In genomic region chr7:1691601-1692499, GRCh38 we compare ENCODE assay signal across 12 cellular contexts. TPM values are rescaled to one million over a fixed set of nuclear protein-coding genes. Genes with fewer than 3 reads are reported as not detected.
DNase-seq lines count a peak whose midpoint lies in the region; ATAC-seq and TF ChIP-seq lines count a peak whose summit lies in the region.
"Had no signal": no experiment of that assay in that cellular context is flagged by ENCODE, and none has a peak within 500 bp of the region (broad histone marks: within the 10 kb centered on the region; RNA-seq: fewer than 3 reads in every experiment).

No MANE protein-coding gene starts in this region.

- H3K9me3 ChIP-seq in mucosa of descending colon, result no peaks in the 10 kb centered on the region

- no peak overlapping the region for H3K27ac Mint-ChIP-seq in activated naive CD8-positive, alpha-beta T cell treated with anti-CD3 and anti-CD28 coated beads, Interleukin-2, amount 10 ng/mL, durations not matched to agents 7 days and 5 days
- H3K27ac Mint-ChIP-seq in activated naive CD8-positive, alpha-beta T cell treated with anti-CD3 and anti-CD28 coated beads for 36 hours, result no peak overlapping the region

- intact Hi-C loops in mucosa of descending colon (cut with DNase I, micrococcal nuclease), result no loop called here

- no peaks in the 10 kb centered on the region for H3K4me1 Mint-ChIP-seq in activated naive CD8-positive, alpha-beta T cell treated with anti-CD3 and anti-CD28 coated beads, Interleukin-2, amount 10 ng/mL, durations not matched to agents 7 days and 5 days
- no peaks in the 10 kb centered on the region for H3K4me1 Mint-ChIP-seq in activated naive CD8-positive, alpha-beta T cell treated with anti-CD3 and anti-CD28 coated beads for 36 hours

- H3K9me3 Mint-ChIP-seq in activated naive CD8-positive, alpha-beta T cell treated with anti-CD3 and anti-CD28 coated beads, Interleukin-2, amount 10 ng/mL, durations not matched to agents 7 days and 5 days, result peaks cover 2% of the 10 kb centered on the region
- peaks cover 3% of the 10 kb centered on the region for H3K9me3 Mint-ChIP-seq in activated naive CD8-positive, alpha-beta T cell treated with anti-CD3 and anti-CD28 coated beads for 36 hours

- peaks cover 2% of the 10 kb centered on the region for H3K27me3 Mint-ChIP-seq in activated naive CD8-positive, alpha-beta T cell treated with anti-CD3 and anti-CD28 coated beads, Interleukin-2, amount 10 ng/mL, durations not matched to agents 7 days and 5 days
- H3K27me3 Mint-ChIP-seq in activated naive CD8-positive, alpha-beta T cell treated with anti-CD3 and anti-CD28 coated beads for 36 hours, result peaks cover 4% of the 10 kb centered on the region

- no peaks in the 10 kb centered on the region for H3K36me3 ChIP-seq in mucosa of descending colon (ENCODE audit: low read depth)

- peak; percentile 9 for DNase-seq in activated naive CD8-positive, alpha-beta T cell treated with anti-CD3 and anti-CD28 coated beads, Interleukin-2, amount 10 ng/mL, durations not matched to agents 7 days and 5 days
- DNase-seq in activated naive CD8-positive, alpha-beta T cell treated with anti-CD3 and anti-CD28 coated beads for 36 hours, result no peak
- peak in 2 of 3 donors; percentile 16 to 40 for DNase-seq in mucosa of descending colon
- DNase-seq in stimulated activated CD4-positive, alpha-beta T cell treated with anti-CD3 and anti-CD28 coated beads, Interleukin-2, amount 100 ng/mL, for 48 hours, result no peak
- no peak for DNase-seq in NK-92 (lab: John Stamatoyannopoulos, UW; ENCODE audit: unreplicated experiment)
- DNase-seq in NCI-H2107 treated with DMSO at 0.1 percent for 48 hours (lab: John Stamatoyannopoulos, UW; ENCODE audit: unreplicated experiment), result no peak
- no peak for DNase-seq in NCI-H146 (lab: John Stamatoyannopoulos, UW)
- DNase-seq: activated CD4-positive, alpha-beta T cell treated with anti-CD3 and anti-CD28 coated beads for 4 hours had no signal

- no peaks in the 10 kb centered on the region for H3K36me3 Mint-ChIP-seq in activated naive CD8-positive, alpha-beta T cell treated with anti-CD3 and anti-CD28 coated beads, Interleukin-2, amount 10 ng/mL, durations not matched to agents 7 days and 5 days
- no peaks in the 10 kb centered on the region for H3K36me3 Mint-ChIP-seq in activated naive CD8-positive, alpha-beta T cell treated with anti-CD3 and anti-CD28 coated beads for 36 hours

- POLR2A ChIA-PET in activated naive CD8-positive, alpha-beta T cell treated with anti-CD3 and anti-CD28 coated beads, Interleukin-2, amount 10 ng/mL, durations not matched to agents 7 days and 5 days (lab: Charles Lee), result interaction anchor here (0.6 kb wide), 1 partner anchor 111 kb away, joined by 3 read pairs; no protein-coding TSS in a partner anchor

- no peak for TF ChIP-seq CTCF in mucosa of descending colon (IDR thresholded peaks at IDR 0.05)

- no peak overlapping the region for H3K4me3 Mint-ChIP-seq in activated naive CD8-positive, alpha-beta T cell treated with anti-CD3 and anti-CD28 coated beads, Interleukin-2, amount 10 ng/mL, durations not matched to agents 7 days and 5 days
- no peak overlapping the region for H3K4me3 Mint-ChIP-seq in activated naive CD8-positive, alpha-beta T cell treated with anti-CD3 and anti-CD28 coated beads for 36 hours

- no peak for ATAC-seq in activated naive CD8-positive, alpha-beta T cell treated with anti-CD3 and anti-CD28 coated beads, Interleukin-2, amount 10 ng/mL, durations not matched to agents 7 days and 5 days (ENCODE audit: low read depth)
- ATAC-seq in esophagus mucosa, result peak; percentile 25
- no peak for ATAC-seq in mucosa of descending colon

- no peaks in the 10 kb centered on the region for H3K4me1 ChIP-seq in mucosa of descending colon (ENCODE audit: low read depth)

- H3K4me3 ChIP-seq in mucosa of descending colon, result no peak overlapping the region
- H3K4me3 ChIP-seq: skin epidermis had no signal

RNA-seq across cellular contexts. Expression of gene ELFN1, which starts 21.8 kb away (rescaled TPM):
- not detected for total RNA-seq in activated naive CD8-positive, alpha-beta T cell treated with anti-CD3 and anti-CD28 coated beads, Interleukin-2, amount 10 ng/mL, durations not matched to agents 7 days and 5 days
- total RNA-seq in activated naive CD8-positive, alpha-beta T cell treated with anti-CD3 and anti-CD28 coated beads for 36 hours, result under 1 TPM; 0.14 to 0.19 TPM
- total RNA-seq in esophagus mucosa (0.68 TPM), mucosa of descending colon (under 1 TPM; 0.26 to 0.44 (median 0.41) TPM)
- total RNA-seq: LHCN-M2, OCI-LY7 had no signal

Comparison
In these comparisons a context has a peak if more than half of its experiments do, and no peak if none do; other contexts are left out.
1. DNase-seq: peak in activated naive CD8-positive, alpha-beta T cell treated with anti-CD3 and anti-CD28 coated beads, Interleukin-2, amount 10 ng/mL, durations not matched to agents 7 days and 5 days (single experiment) and mucosa of descending colon (2 of 3); none in activated naive CD8-positive, alpha-beta T cell treated with anti-CD3 and anti-CD28 coated beads for 36 hours (single experiment), stimulated activated CD4-positive, alpha-beta T cell treated with anti-CD3 and anti-CD28 coated beads, Interleukin-2, amount 100 ng/mL, for 48 hours (0 of 2), NK-92 (single experiment), NCI-H2107 treated with DMSO at 0.1 percent for 48 hours (single experiment) and NCI-H146 (single experiment).